In genomic region chr19:45884682-45885555, GRCh38 we compare ENCODE assay signal across 8 cellular contexts. TPM values are rescaled to one million over a fixed set of nuclear protein-coding genes. Genes with fewer than 3 reads are reported as not detected.
DNase-seq lines count a peak whose midpoint lies in the region; ATAC-seq, FAIRE-seq and TF ChIP-seq lines count a peak whose summit lies in the region.

No MANE protein-coding gene starts in this region.

- peaks cover 8% of the 10 kb centered on the region for H3K79me2 ChIP-seq in keratinocyte (ENCODE audit: control insufficient read depth, insufficient read depth, low read length)

- H4K20me1 ChIP-seq in keratinocyte (ENCODE audit: control insufficient read depth, extremely low read depth, insufficient read depth, low read length): no peaks in the 10 kb centered on the region

- H3K4me3 Mint-ChIP-seq in activated naive CD4-positive, alpha-beta T cell treated with anti-CD3 and anti-CD28 coated beads, Interleukin-2, amount 50 U/mL, for 24 hours: peak overlapping the region; percentile 71

- H3K36me3 ChIP-seq in keratinocyte (ENCODE audit: control insufficient read depth in 2 of 2, extremely low read depth in 1 of 2, insufficient read depth in 2 of 2, low read length in 2 of 2): no peaks in the 10 kb centered on the region
- H3K36me3 ChIP-seq in stomach smooth muscle (ENCODE audit: control insufficient read depth in 2 of 2, insufficient read depth in 2 of 2, low read length in 2 of 2): peaks cover 0 to 2% of the 10 kb centered on the region in 2 donors

- H3K9me1 ChIP-seq in keratinocyte (ENCODE audit: control insufficient read depth, extremely low read depth, insufficient read depth, low read length): no peaks in the 10 kb centered on the region

- H2AFZ ChIP-seq in keratinocyte (ENCODE audit: control insufficient read depth, low read length): no peak overlapping the region

- H3K9ac ChIP-seq in keratinocyte (ENCODE audit: control insufficient read depth, extremely low read depth, insufficient read depth, low read length) (peak overlapping the region; percentile 94), stomach smooth muscle (ENCODE audit: low read length in 2 of 2) (peak overlapping the region; percentile 69 to 82)

- no peaks in the 10 kb centered on the region for H3K27me3 Mint-ChIP-seq in activated naive CD4-positive, alpha-beta T cell treated with anti-CD3 and anti-CD28 coated beads, Interleukin-2, amount 50 U/mL, for 24 hours

- TF ChIP-seq CTCF in keratinocyte (optimal IDR thresholded peaks at IDR 0.05 in 1 of 3, IDR thresholded peaks at IDR 0.05 in 1 of 3, conservative IDR thresholded peaks at IDR 0.05 in 1 of 3; ENCODE audit: extremely low read depth in 1 of 3, insufficient read depth in 2 of 3, low read length in 3 of 3): no peak

- no peak for FAIRE-seq in keratinocyte (lab: Jason Lieb, UNC)

- intact Hi-C loops in posterior vena cava (cut with DNase I): no loop called here

- H3K27ac ChIP-seq in keratinocyte (ENCODE audit: control insufficient read depth, insufficient read depth, low read length) (peak overlapping the region; percentile 94), stomach smooth muscle (ENCODE audit: low read length) (peak overlapping the region; percentile 93)

- H3K9me3 ChIP-seq in keratinocyte (ENCODE audit: control insufficient read depth, low read depth, low read length) (no peaks in the 10 kb centered on the region), stomach smooth muscle (ENCODE audit: control insufficient read depth in 2 of 2, low read length in 2 of 2) (no peaks in the 10 kb centered on the region)

- H3K4me1 ChIP-seq in keratinocyte (ENCODE audit: control insufficient read depth, extremely low read depth, insufficient read depth, low read length) (peaks cover 14% of the 10 kb centered on the region), stomach smooth muscle (ENCODE audit: control insufficient read depth, insufficient read depth, low read length) (peaks cover 46% of the 10 kb centered on the region)

- peak; percentile 61 for DNase-seq in ELF-1 (ENCODE audit: low read depth, low spot score)
- DNase-seq in keratinocyte (ENCODE audit: low read depth, low spot score): no peak
- no peak for DNase-seq in posterior vena cava (ENCODE audit: low spot score)
- DNase-seq in SKM-1 treated with dmso at 0.1 percent for 144 hours (lab: John Stamatoyannopoulos, UW; ENCODE audit: unreplicated experiment): no peak
- DNase-seq in NCI-H226: no peak

- H3K27me3 ChIP-seq in keratinocyte (ENCODE audit: control insufficient read depth, extremely low read depth, insufficient read depth, low read length) (peaks cover 7% of the 10 kb centered on the region), stomach smooth muscle (ENCODE audit: control insufficient read depth in 1 of 2, insufficient read depth in 2 of 2, low read length in 2 of 2) (no peaks in the 10 kb centered on the region)

- H3K4me3 ChIP-seq in keratinocyte (ENCODE audit: control insufficient read depth in 2 of 3, extremely low read depth in 1 of 3, insufficient read depth in 2 of 3, low read depth in 1 of 3, low read length in 3 of 3): peak overlapping the region; percentile 65 to 89 (median 82)
- H3K4me3 ChIP-seq in stomach smooth muscle (ENCODE audit: low read length in 2 of 2): peak overlapping the region; percentile 66 to 83

- H3K27ac Mint-ChIP-seq in activated naive CD4-positive, alpha-beta T cell treated with anti-CD3 and anti-CD28 coated beads, Interleukin-2, amount 50 U/mL, for 24 hours: no peak overlapping the region

- peaks cover 19% of the 10 kb centered on the region for H3K4me1 Mint-ChIP-seq in activated naive CD4-positive, alpha-beta T cell treated with anti-CD3 and anti-CD28 coated beads, Interleukin-2, amount 50 U/mL, for 24 hours

- peak; percentile 2 for ATAC-seq in HG02981 (IDR thresholded peaks at IDR 0.05; ENCODE audit: unreplicated experiment)

- peak overlapping the region; percentile 96 for H3K4me2 ChIP-seq in keratinocyte (ENCODE audit: control insufficient read depth, extremely low read depth, insufficient read depth, low read depth, low read length)

- no peaks in the 10 kb centered on the region for H3K9me3 Mint-ChIP-seq in activated naive CD4-positive, alpha-beta T cell treated with anti-CD3 and anti-CD28 coated beads, Interleukin-2, amount 50 U/mL, for 24 hours

- dilution Hi-C loops in keratinocyte (cut with MboI; ENCODE audit: extremely low pct_ligation_motif_present, low sequenced_read_pairs): no loop called here

- peaks cover 2% of the 10 kb centered on the region for H3K36me3 Mint-ChIP-seq in activated naive CD4-positive, alpha-beta T cell treated with anti-CD3 and anti-CD28 coated beads, Interleukin-2, amount 50 U/mL, for 24 hours

RNA-seq across cellular contexts. Expression of gene IRF2BP1, which starts 1.0 kb away (rescaled TPM):
- 1.7 to 3.1 TPM (median 3.1 TPM) in 3 replicates for polyA plus RNA-seq in keratinocyte
- polyA plus RNA-seq in keratinocyte (2011; ENCODE audit: low read depth): 2.6 TPM
- polyA plus RNA-seq in keratinocyte (2011; cell fraction: cytosol; rRNA removed): 1.3 and 4.1 TPM in 2 replicates
- polyA plus RNA-seq in keratinocyte (2011; cell fraction: nucleus; rRNA removed): 2.9 and 4.1 TPM in 2 replicates
- polyA plus RNA-seq in keratinocyte (2012; ENCODE audit: low replicate concordance): 4.1 and 6.2 TPM in 2 replicates
- 1.6 to 2.8 TPM (median 1.7 TPM) in 3 replicates for polyA minus RNA-seq in keratinocyte
- polyA minus RNA-seq in keratinocyte (2011; cell fraction: cytosol; rRNA and poly(A)+ RNA removed): 15.3 TPM
- polyA minus RNA-seq in keratinocyte (2011; cell fraction: nucleus; rRNA and poly(A)+ RNA removed): 3.6 and 5.8 TPM in 2 replicates
- total RNA-seq in posterior vena cava: 10 to 100 TPM; 14.3 to 14.5 TPM

RNA-seq across cellular contexts. Expression of gene MYPOP, which starts 17.5 kb away (rescaled TPM):
- 1.1 to 1.6 TPM (median 1.3 TPM) in 3 replicates for polyA plus RNA-seq in keratinocyte
- polyA plus RNA-seq in keratinocyte (2011; ENCODE audit: low read depth): 0.82 TPM
- 1.6 and 2.6 TPM in 2 replicates for polyA plus RNA-seq in keratinocyte (2011; cell fraction: cytosol; rRNA removed)
- 3.1 and 5.5 TPM in 2 replicates for polyA plus RNA-seq in keratinocyte (2011; cell fraction: nucleus; rRNA removed)
- 4.1 and 4.6 TPM in 2 replicates for polyA plus RNA-seq in keratinocyte (2012; ENCODE audit: low replicate concordance)
- polyA minus RNA-seq in keratinocyte: 0.30 to 4.5 TPM (median 0.35 TPM) in 3 replicates
- 3.8 TPM for polyA minus RNA-seq in keratinocyte (2011; cell fraction: cytosol; rRNA and poly(A)+ RNA removed)
- 1.2 and 1.8 TPM in 2 replicates for polyA minus RNA-seq in keratinocyte (2011; cell fraction: nucleus; rRNA and poly(A)+ RNA removed)
- 1 to 10 TPM; 4.3 to 6.1 TPM for total RNA-seq in posterior vena cava

RNA-seq across cellular contexts. Expression of gene FOXA3, which starts 20.8 kb away (rescaled TPM):
- 0.03 to 0.05 TPM in 2 of 3 replicates, not detected in the other for polyA plus RNA-seq in keratinocyte
- not detected for polyA plus RNA-seq in keratinocyte (2011; ENCODE audit: low read depth)
- 0.05 TPM in 1 of 2 replicates, not detected in the other for polyA plus RNA-seq in keratinocyte (2011; cell fraction: cytosol; rRNA removed)
- not detected in 2 replicates for polyA plus RNA-seq in keratinocyte (2011; cell fraction: nucleus; rRNA removed)
- polyA plus RNA-seq in keratinocyte (2012; ENCODE audit: low replicate concordance): not detected in 2 replicates
- not detected in 3 replicates for polyA minus RNA-seq in keratinocyte
- not detected for polyA minus RNA-seq in keratinocyte (2011; cell fraction: cytosol; rRNA and poly(A)+ RNA removed)
- polyA minus RNA-seq in keratinocyte (2011; cell fraction: nucleus; rRNA and poly(A)+ RNA removed): not detected in 2 replicates
- not detected for total RNA-seq in posterior vena cava

RNA-seq across cellular contexts. Expression of gene SYMPK, which starts 22.0 kb away (rescaled TPM):
- 43.8 to 63.2 TPM (median 56.0 TPM) in 3 replicates for polyA plus RNA-seq in keratinocyte
- polyA plus RNA-seq in keratinocyte (2011; ENCODE audit: low read depth): 51.1 TPM
- 43.6 and 48.5 TPM in 2 replicates for polyA plus RNA-seq in keratinocyte (2011; cell fraction: cytosol; rRNA removed)
- polyA plus RNA-seq in keratinocyte (2011; cell fraction: nucleus; rRNA removed): 105 and 128 TPM in 2 replicates
- polyA plus RNA-seq in keratinocyte (2012; ENCODE audit: low replicate concordance): 29.5 and 45.4 TPM in 2 replicates
- 82.5 to 138 TPM (median 95.2 TPM) in 3 replicates for polyA minus RNA-seq in keratinocyte
- polyA minus RNA-seq in keratinocyte (2011; cell fraction: cytosol; rRNA and poly(A)+ RNA removed): 75.6 TPM
- polyA minus RNA-seq in keratinocyte (2011; cell fraction: nucleus; rRNA and poly(A)+ RNA removed): 44.7 and 61.0 TPM in 2 replicates
- total RNA-seq in posterior vena cava: 10 to 100 TPM; 41.2 to 44.6 TPM

RNA-seq across cellular contexts. Expression of gene NANOS2, which starts 29.7 kb away (rescaled TPM):
- not detected in 3 replicates for polyA plus RNA-seq in keratinocyte
- not detected for polyA plus RNA-seq in keratinocyte (2011; ENCODE audit: low read depth)
- polyA plus RNA-seq in keratinocyte (2011; cell fraction: cytosol; rRNA removed): not detected in 2 replicates
- not detected in 2 replicates for polyA plus RNA-seq in keratinocyte (2011; cell fraction: nucleus; rRNA removed)
- polyA plus RNA-seq in keratinocyte (2012; ENCODE audit: low replicate concordance): not detected in 2 replicates
- polyA minus RNA-seq in keratinocyte: not detected in 3 replicates
- polyA minus RNA-seq in keratinocyte (2011; cell fraction: cytosol; rRNA and poly(A)+ RNA removed): not detected
- not detected in 2 replicates for polyA minus RNA-seq in keratinocyte (2011; cell fraction: nucleus; rRNA and poly(A)+ RNA removed)
- not detected for total RNA-seq in posterior vena cava
